In genomic region chr7:32846630-32847225, GRCh38 we compare ENCODE assay signal across 8 cellular contexts. TPM values are rescaled to one million over a fixed set of nuclear protein-coding genes. Genes with fewer than 3 reads are reported as not detected.
A peak's percentile ranks its signal among the peaks of the same experiment; 100 is the strongest.
DNase-seq lines count a peak whose midpoint lies in the region; ATAC-seq and TF ChIP-seq lines count a peak whose summit lies in the region.

No MANE protein-coding gene starts in this region.

- peak; percentile 90 for TF ChIP-seq RAD21 in liver (IDR thresholded peaks at IDR 0.05)

- H3K36me3 ChIP-seq in colonic mucosa = no peaks in the 10 kb centered on the region
- no peaks in the 10 kb centered on the region for H3K36me3 ChIP-seq in liver (ENCODE audit: control insufficient read depth in 4 of 4, insufficient read depth in 3 of 4, low read depth in 1 of 4, low read length in 3 of 4)

- in situ Hi-C loops in ACHN (cut with HindIII; ENCODE audit: low pct_ligation_motif_present, low pct_unique_long_range_greater_than_20kb, low sequenced_read_pairs) = no loop called here

- H3K27ac ChIP-seq in colonic mucosa (no peak overlapping the region), liver (ENCODE audit: low read depth in 1 of 2, low read length in 2 of 2) (no peak overlapping the region)

- peak; percentile 90 for DNase-seq in ACHN
- peak; percentile 48 for DNase-seq in NCI-H2171 (lab: John Stamatoyannopoulos, UW)
- DNase-seq in activated CD4-positive, alpha-beta T cell treated with anti-CD3 and anti-CD28 coated beads for 4 hours = peak; percentile 89 to 94
- peak; percentile 91 for DNase-seq in colonic mucosa
- peak; percentile 79 to 88 (median 84) for DNase-seq in stimulated activated CD4-positive, alpha-beta T cell treated with anti-CD3 and anti-CD28 coated beads, TNF-alpha, amount 100 ng/mL, for 1 hour (ENCODE audit: low read depth in 3 of 3, low spot score in 1 of 3)

- H3K27me3 ChIP-seq in colonic mucosa (no peaks in the 10 kb centered on the region), liver (ENCODE audit: control insufficient read depth in 4 of 4, insufficient read depth in 4 of 4, low read length in 3 of 4) (no peaks in the 10 kb centered on the region)

- intact Hi-C loops in colonic mucosa (cut with DNase I) = loop anchor here (2.0 to 5.0 kb wide), 2 partner anchors 96 to 204 kb away; no protein-coding TSS in a partner anchor

- H3K4me1 ChIP-seq in colonic mucosa = no peaks in the 10 kb centered on the region
- peaks cover 0 to 3% (median 0%) of the 10 kb centered on the region in 4 donors for H3K4me1 ChIP-seq in liver (ENCODE audit: control insufficient read depth in 4 of 4, insufficient read depth in 4 of 4, low read length in 3 of 4)

- H3K9me3 ChIP-seq in colonic mucosa = no peaks in the 10 kb centered on the region
- no peaks in the 10 kb centered on the region for H3K9me3 ChIP-seq in liver (ENCODE audit: control insufficient read depth in 4 of 4, low read length in 3 of 4)

- WGBS in liver = 18% methylated on average over 9 of the region's 9 CpGs

- H3K9ac ChIP-seq in colonic mucosa (ENCODE audit: low read depth in 2 of 2, low read length in 2 of 2) = no peak overlapping the region
- H3K9ac ChIP-seq in liver (ENCODE audit: low read depth in 1 of 2, low read length in 2 of 2) = peak overlapping the region in 1 of 2 donors; percentile 31

- no peak overlapping the region for H3K4me3 ChIP-seq in colonic mucosa
- H3K4me3 ChIP-seq in liver (ENCODE audit: low read depth in 1 of 3, low read length in 3 of 3) = no peak overlapping the region

- ATAC-seq in GM18858 (IDR thresholded peaks at IDR 0.05; ENCODE audit: unreplicated experiment) (peak; percentile 98), HG03045 (IDR thresholded peaks at IDR 0.05; ENCODE audit: unreplicated experiment) (peak; percentile 100)

- TF ChIP-seq CTCF in colonic mucosa (IDR thresholded peaks at IDR 0.05) (peak; percentile 86), liver (IDR thresholded peaks at IDR 0.05; ENCODE audit: low read depth, low read length, missing input control) (peak; percentile 80)

TF ChIP-seq in liver, 16 proteins besides CTCF, POLR2A, EP300 and RAD21:
- TF ChIP-seq FOXA1 (IDR thresholded peaks at IDR 0.05) (no peak), FOXA2 (IDR thresholded peaks at IDR 0.05) (no peak), HNF4A (conservative IDR thresholded peaks at IDR 0.05) (peak; percentile 22 to 43), MAX (IDR thresholded peaks at IDR 0.05) (no peak), ZBTB33 (IDR thresholded peaks at IDR 0.05) (no peak), HNF4G (IDR thresholded peaks at IDR 0.05) (no peak), REST (IDR thresholded peaks at IDR 0.05) (no peak), YY1 (IDR thresholded peaks at IDR 0.05) (peak; percentile 13), TAF1 (conservative IDR thresholded peaks at IDR 0.05) (no peak), JUND (IDR thresholded peaks at IDR 0.05) (no peak), NR2F2 (IDR thresholded peaks at IDR 0.05) (no peak), ATF3 (IDR thresholded peaks at IDR 0.05) (no peak), SP1 (IDR thresholded peaks at IDR 0.05) (no peak), RXRA (IDR thresholded peaks at IDR 0.05) (no peak)

RNA-seq across cellular contexts. Expression of gene KBTBD2, which starts 44.8 kb away (rescaled TPM):
- 10 to 100 TPM; 18.2 to 33.0 TPM for total RNA-seq in colonic mucosa
- 10 to 100 TPM; 22.5 to 29.5 TPM for total RNA-seq in liver
- polyA plus RNA-seq in liver = 1 to 10 TPM; 7.1 to 7.6 TPM
